In genomic region chr16:15427648-15428239, GRCh38 we compare ENCODE assay signal across 8 cellular contexts. TPM values are rescaled to one million over a fixed set of nuclear protein-coding genes. Genes with fewer than 3 reads are reported as not detected.
A peak's percentile ranks its signal among the peaks of the same experiment; 100 is the strongest.
DNase-seq lines count a peak whose midpoint lies in the region; ATAC-seq lines count a peak whose summit lies in the region.

No MANE protein-coding gene starts in this region.

- no peaks in the 10 kb centered on the region for H3K79me2 ChIP-seq in mesendoderm (ENCODE audit: control insufficient read depth, insufficient read depth, low read length)

- no peaks in the 10 kb centered on the region for H3K36me3 ChIP-seq in mesendoderm (ENCODE audit: control insufficient read depth, insufficient read depth, low read length)

- H2BK120ac ChIP-seq in mesendoderm (ENCODE audit: low read depth, low read length): no peak overlapping the region

- H3K4me3 Mint-ChIP-seq in activated CD4-positive, alpha-beta memory T cell treated with anti-CD3 and anti-CD28 coated beads, Interleukin-2, amount 10 ng/mL, durations not matched to agents 7 days and 5 days: no peak overlapping the region

- H3K4me3 ChIP-seq in mesendoderm (ENCODE audit: low read length): no peak overlapping the region

- H3K27me3 Mint-ChIP-seq in activated CD4-positive, alpha-beta memory T cell treated with anti-CD3 and anti-CD28 coated beads, Interleukin-2, amount 10 ng/mL, durations not matched to agents 7 days and 5 days: peaks cover 8% of the 10 kb centered on the region

- H3K18ac ChIP-seq in mesendoderm (ENCODE audit: low read length): no peak overlapping the region

- no peaks in the 10 kb centered on the region for H3K36me3 Mint-ChIP-seq in activated CD4-positive, alpha-beta memory T cell treated with anti-CD3 and anti-CD28 coated beads, Interleukin-2, amount 10 ng/mL, durations not matched to agents 7 days and 5 days (ENCODE audit: low read depth)

- DNase-seq in NCI-H748 (lab: John Stamatoyannopoulos, UW; ENCODE audit: unreplicated experiment): peak; percentile 6
- DNase-seq in NCI-H748 treated with DMSO at 0.1 percent for 48 hours (lab: John Stamatoyannopoulos, UW): no peak
- peak; percentile 19 for DNase-seq in NCI-H2227 treated with DMSO at 0.1 percent for 48 hours (lab: John Stamatoyannopoulos, UW)
- peak; percentile 55 for DNase-seq in activated CD4-positive, alpha-beta memory T cell treated with anti-CD3 and anti-CD28 coated beads, Interleukin-2, amount 10 ng/mL, durations not matched to agents 7 days and 5 days
- peak; percentile 46 for DNase-seq in effector CD4-positive, alpha-beta T cell
- peak; percentile 37 for DNase-seq in mesendoderm
- peak; percentile 10 to 30 for DNase-seq in stimulated activated CD8-positive, alpha-beta memory T cell treated with anti-CD3 and anti-CD28 coated beads, Interleukin-4, amount 100 ng/mL, for 4 hours (ENCODE audit: low read depth in 2 of 2, low spot score in 1 of 2)

- CTCF ChIA-PET in activated CD4-positive, alpha-beta memory T cell treated with anti-CD3 and anti-CD28 coated beads, Interleukin-2, amount 10 ng/mL, durations not matched to agents 7 days and 5 days (lab: Charles Lee): interaction anchor here (0.7 to 1.2 kb wide), 5 partner anchors 9 to 276 kb away, joined by 3 to 10 read pairs (median 3); partner anchors contain the start of gene MARF1

- no peaks in the 10 kb centered on the region for H3K79me1 ChIP-seq in mesendoderm (ENCODE audit: low read length)

- H2BK15ac ChIP-seq in mesendoderm (replicated peaks; ENCODE audit: low read depth): no peak overlapping the region

- H4K8ac ChIP-seq in mesendoderm (ENCODE audit: low read depth, low read length): no peak overlapping the region

- no peaks in the 10 kb centered on the region for H3K9me3 Mint-ChIP-seq in activated CD4-positive, alpha-beta memory T cell treated with anti-CD3 and anti-CD28 coated beads, Interleukin-2, amount 10 ng/mL, durations not matched to agents 7 days and 5 days

- H2BK5ac ChIP-seq in mesendoderm (ENCODE audit: low read length): no peak overlapping the region

- no peak overlapping the region for H2AK5ac ChIP-seq in mesendoderm (ENCODE audit: low read length)

- no peak overlapping the region for H3K27ac ChIP-seq in mesendoderm (ENCODE audit: low read depth, low read length)

- H3K4me2 ChIP-seq in mesendoderm (ENCODE audit: low read length): no peak overlapping the region

- no peak overlapping the region for H3K4ac ChIP-seq in mesendoderm (ENCODE audit: low read depth, low read length)

- no peak overlapping the region for H3K56ac ChIP-seq in mesendoderm (ENCODE audit: low read length)

- no peak overlapping the region for H3K23ac ChIP-seq in mesendoderm (ENCODE audit: low read length)

- peaks cover 3% of the 10 kb centered on the region for H3K4me1 Mint-ChIP-seq in activated CD4-positive, alpha-beta memory T cell treated with anti-CD3 and anti-CD28 coated beads, Interleukin-2, amount 10 ng/mL, durations not matched to agents 7 days and 5 days

- no peak overlapping the region for H4K5ac ChIP-seq in mesendoderm (ENCODE audit: low read length)

- H3K27me3 ChIP-seq in mesendoderm (ENCODE audit: insufficient read depth, low read length, poor library complexity): no peaks in the 10 kb centered on the region

- H3K27ac Mint-ChIP-seq in activated CD4-positive, alpha-beta memory T cell treated with anti-CD3 and anti-CD28 coated beads, Interleukin-2, amount 10 ng/mL, durations not matched to agents 7 days and 5 days: no peak overlapping the region

- H3K9ac ChIP-seq in mesendoderm (ENCODE audit: low read length): no peak overlapping the region

- no peaks in the 10 kb centered on the region for H3K4me1 ChIP-seq in mesendoderm (ENCODE audit: control insufficient read depth, low read depth, low read length)

- WGBS in mesendoderm (ENCODE audit: extremely low coverage, insufficient coverage, low lambda C conversion rate): no CpG with 5 or more reads among the region's 8 CpGs

- POLR2A ChIA-PET in activated CD4-positive, alpha-beta memory T cell treated with anti-CD3 and anti-CD28 coated beads, Interleukin-2, amount 10 ng/mL, durations not matched to agents 7 days and 5 days (lab: Charles Lee): no interaction called here

- no peak for ATAC-seq in GM21529 (IDR thresholded peaks at IDR 0.05; ENCODE audit: unreplicated experiment)

RNA-seq across cellular contexts. Expression of gene BMERB1, which starts 6.6 kb away (rescaled TPM):
- 1 to 10 TPM; 4.7 to 6.4 TPM for total RNA-seq in activated CD4-positive, alpha-beta memory T cell treated with anti-CD3 and anti-CD28 coated beads, Interleukin-2, amount 10 ng/mL, durations not matched to agents 7 days and 5 days
- 6.5 TPM for polyA plus RNA-seq in mesendoderm (2013, experiment 1 of 2)
- 7.0 TPM for polyA plus RNA-seq in mesendoderm (2013, experiment 2 of 2)

RNA-seq across cellular contexts. Expression of gene MPV17L, which starts 32.2 kb away (rescaled TPM):
- total RNA-seq in activated CD4-positive, alpha-beta memory T cell treated with anti-CD3 and anti-CD28 coated beads, Interleukin-2, amount 10 ng/mL, durations not matched to agents 7 days and 5 days: not detected
- polyA plus RNA-seq in mesendoderm (2013, experiment 1 of 2): 2.6 TPM
- polyA plus RNA-seq in mesendoderm (2013, experiment 2 of 2): 2.5 TPM

RNA-seq across cellular contexts. Expression of gene NPIPA5, which starts 49.6 kb away (rescaled TPM):
- 10 to 100 TPM; 19.6 to 19.9 TPM for total RNA-seq in activated CD4-positive, alpha-beta memory T cell treated with anti-CD3 and anti-CD28 coated beads, Interleukin-2, amount 10 ng/mL, durations not matched to agents 7 days and 5 days
- polyA plus RNA-seq in mesendoderm (2013, experiment 1 of 2): 2.0 TPM
- polyA plus RNA-seq in mesendoderm (2013, experiment 2 of 2): 2.1 TPM
